12 cellular contexts compared by ENCODE assay signal in the genomic region with DNA sequence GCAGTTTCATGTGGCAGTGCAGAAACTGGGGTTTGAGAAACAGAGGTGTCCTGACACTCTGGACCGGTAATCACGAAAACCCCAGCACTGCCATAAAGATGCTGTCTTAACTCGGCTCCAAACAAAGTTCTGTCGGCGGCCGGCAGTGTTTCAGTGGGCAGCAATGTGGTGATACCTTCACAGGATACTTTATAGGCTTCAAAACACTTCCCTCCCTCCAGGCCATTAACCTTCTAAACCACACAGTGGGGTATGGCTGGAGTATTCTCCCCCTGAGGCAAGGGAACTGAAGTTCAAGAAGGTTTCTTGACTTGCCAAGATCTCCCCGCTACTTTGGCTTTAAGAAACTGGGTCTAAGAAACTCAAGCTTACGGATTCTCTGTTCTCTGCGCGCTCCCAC. TPM values are rescaled to one million over a fixed set of nuclear protein-coding genes. Genes with fewer than 3 reads are reported as not detected.
DNase-seq lines count a peak whose midpoint lies in the region; ATAC-seq and TF ChIP-seq lines count a peak whose summit lies in the region.
"Had no signal": no experiment of that assay in that cellular context is flagged by ENCODE, and none has a peak within 500 bp of the region (broad histone marks: within the 10 kb centered on the region; RNA-seq: fewer than 3 reads in every experiment).

No MANE protein-coding gene starts in this region.

- TF ChIP-seq CTCF in activated B cell treated with CpG ODN at 0.5 μM for 24 hours (IDR thresholded peaks at IDR 0.05) = no peak
- TF ChIP-seq CTCF in lower lobe of right lung (IDR thresholded peaks at IDR 0.05) = no peak

- CTCF ChIA-PET in activated B cell treated with CpG ODN at 0.5 μM for 24 hours (lab: Charles Lee) = interaction anchor here (1.7 to 6.7 kb wide), 2 partner anchors 13 to 40 kb away, joined by 5 to 70 read pairs; no protein-coding TSS in a partner anchor

- 82% methylated on average over 10 of the region's 10 CpGs for WGBS in thymus

- H3K36me3 Mint-ChIP-seq in activated T-cell treated with anti-CD3 and anti-CD28 coated beads, Interleukin-2, amount 50 U/mL, for 72 hours (ENCODE audit: insufficient read depth in 2 of 2) = peaks cover 1 to 3% of the 10 kb centered on the region in 2 donors
- peaks cover 44% of the 10 kb centered on the region for H3K36me3 Mint-ChIP-seq in activated B cell treated with CpG ODN at 0.5 μM for 24 hours (ENCODE audit: low read depth)

- H3K27me3 ChIP-seq in lower lobe of right lung (ENCODE audit: low read depth) = peaks cover 33% of the 10 kb centered on the region
- H3K27me3 ChIP-seq in thymus (ENCODE audit: control insufficient read depth, insufficient read depth) = no peaks in the 10 kb centered on the region
- H3K27me3 ChIP-seq: thyroid gland had no signal

- H3K9me3 ChIP-seq in lower lobe of right lung (no peaks in the 10 kb centered on the region), thymus (ENCODE audit: control insufficient read depth) (no peaks in the 10 kb centered on the region)
- H3K9me3 ChIP-seq: thyroid gland had no signal

- H3K27ac ChIP-seq in lower lobe of right lung (no peak overlapping the region), thymus (ENCODE audit: low read depth) (peak overlapping the region; percentile 59)
- H3K27ac ChIP-seq: thyroid gland had no signal

- POLR2A ChIA-PET in activated B cell treated with CpG ODN at 0.5 μM for 24 hours (lab: Charles Lee) = interaction anchor here (0.9 to 4.9 kb wide), 6 partner anchors 8 to 38 kb away, joined by 3 to 95 read pairs (median 34); no protein-coding TSS in a partner anchor

- H3K4me3 ChIP-seq in lower lobe of right lung (peak overlapping the region; percentile 59), thymus (ENCODE audit: low read length) (peak overlapping the region; percentile 88)

- H3K4me1 ChIP-seq in lower lobe of right lung = peaks cover 25% of the 10 kb centered on the region
- peaks cover 26% of the 10 kb centered on the region for H3K4me1 ChIP-seq in thymus (ENCODE audit: control insufficient read depth, insufficient read depth, low read length)

- H3K27me3 Mint-ChIP-seq in activated T-cell treated with anti-CD3 and anti-CD28 coated beads, Interleukin-2, amount 50 U/mL, for 72 hours (ENCODE audit: low read depth) = peaks cover 34% of the 10 kb centered on the region
- H3K27me3 Mint-ChIP-seq in activated B cell treated with CpG ODN at 0.5 μM for 24 hours = no peaks in the 10 kb centered on the region

- intact Hi-C loops in activated B cell treated with CpG ODN at 0.5 μM for 24 hours (cut with micrococcal nuclease) (loop anchor here (2.0 to 5.0 kb wide), 2 partner anchors 71 to 169 kb away; no protein-coding TSS in a partner anchor), lower lobe of right lung (cut with DNase I) (no loop called here)

- H3K9me3 Mint-ChIP-seq in activated T-cell treated with anti-CD3 and anti-CD28 coated beads, Interleukin-2, amount 50 U/mL, for 72 hours = no peaks in the 10 kb centered on the region
- no peaks in the 10 kb centered on the region for H3K9me3 Mint-ChIP-seq in activated B cell treated with CpG ODN at 0.5 μM for 24 hours

- no peak overlapping the region for H3K27ac Mint-ChIP-seq in activated T-cell treated with anti-CD3 and anti-CD28 coated beads, Interleukin-2, amount 50 U/mL, for 72 hours
- peak overlapping the region; percentile 93 for H3K27ac Mint-ChIP-seq in activated B cell treated with CpG ODN at 0.5 μM for 24 hours
- H3K27ac Mint-ChIP-seq: activated CD4-positive, alpha-beta T cell treated with anti-CD3 and anti-CD28 coated beads for 36 hours had no signal

- H3K4me1 Mint-ChIP-seq in activated T-cell treated with anti-CD3 and anti-CD28 coated beads, Interleukin-2, amount 50 U/mL, for 72 hours (ENCODE audit: low read depth) = peaks cover 32% of the 10 kb centered on the region
- H3K4me1 Mint-ChIP-seq in activated B cell treated with CpG ODN at 0.5 μM for 24 hours = peaks cover 72% of the 10 kb centered on the region

- H3K36me3 ChIP-seq in lower lobe of right lung (no peaks in the 10 kb centered on the region), thymus (ENCODE audit: control insufficient read depth, insufficient read depth) (no peaks in the 10 kb centered on the region)
- H3K36me3 ChIP-seq: thyroid gland had no signal

- DNase-seq in activated T-cell treated with anti-CD3 and anti-CD28 coated beads, Interleukin-2, amount 50 U/mL, for 72 hours = no peak
- no peak for DNase-seq in activated T-cell treated with anti-CD3 and anti-CD28 coated beads, Interleukin-2, amount 50 U/mL, for 48 hours
- no peak for DNase-seq in activated B cell treated with CpG ODN at 0.5 μM for 24 hours
- DNase-seq in lower lobe of right lung = no peak
- DNase-seq in NCI-H2107 (lab: John Stamatoyannopoulos, UW) = no peak
- DNase-seq: activated CD4-positive, alpha-beta T cell treated with anti-CD3 and anti-CD28 coated beads for 36 hours; cerebellar nuclear complex; hippocampal formation; thyroid gland had no signal

- H3K4me3 Mint-ChIP-seq in activated T-cell treated with anti-CD3 and anti-CD28 coated beads, Interleukin-2, amount 50 U/mL, for 72 hours = peak overlapping the region; percentile 88
- H3K4me3 Mint-ChIP-seq in activated B cell treated with CpG ODN at 0.5 μM for 24 hours = peak overlapping the region; percentile 95

- ATAC-seq in activated T-cell treated with anti-CD3 and anti-CD28 coated beads, Interleukin-2, amount 50 U/mL, for 72 hours (replicated peaks in 1 of 2) = no peak
- no peak for ATAC-seq in activated B cell treated with CpG ODN at 0.5 μM for 24 hours (ENCODE audit: low read depth)
- ATAC-seq in lower lobe of right lung = no peak
- ATAC-seq in GM18517 (IDR thresholded peaks at IDR 0.05; ENCODE audit: unreplicated experiment) = no peak
- no peak for ATAC-seq in HG02588 (IDR thresholded peaks at IDR 0.05; ENCODE audit: unreplicated experiment)
- ATAC-seq: activated CD4-positive, alpha-beta T cell treated with anti-CD3 and anti-CD28 coated beads for 36 hours had no signal

RNA-seq across cellular contexts. Expression of a gene that starts 1.1 kb away (rescaled TPM):
- 10 to 100 TPM in 1 of 2 donors, 1 to 10 TPM in 1; 8.9 to 17.3 TPM for total RNA-seq in activated T-cell treated with anti-CD3 and anti-CD28 coated beads, Interleukin-2, amount 50 U/mL, for 72 hours
- 133 and 168 TPM in 2 replicates for total RNA-seq in activated B cell treated with CpG ODN at 0.5 μM for 24 hours
- 3.5 TPM for total RNA-seq in lower lobe of right lung
- 48.4 TPM for polyA plus RNA-seq in thymus
